ENCODE assay signal across 10 cellular contexts in the genomic region with DNA sequence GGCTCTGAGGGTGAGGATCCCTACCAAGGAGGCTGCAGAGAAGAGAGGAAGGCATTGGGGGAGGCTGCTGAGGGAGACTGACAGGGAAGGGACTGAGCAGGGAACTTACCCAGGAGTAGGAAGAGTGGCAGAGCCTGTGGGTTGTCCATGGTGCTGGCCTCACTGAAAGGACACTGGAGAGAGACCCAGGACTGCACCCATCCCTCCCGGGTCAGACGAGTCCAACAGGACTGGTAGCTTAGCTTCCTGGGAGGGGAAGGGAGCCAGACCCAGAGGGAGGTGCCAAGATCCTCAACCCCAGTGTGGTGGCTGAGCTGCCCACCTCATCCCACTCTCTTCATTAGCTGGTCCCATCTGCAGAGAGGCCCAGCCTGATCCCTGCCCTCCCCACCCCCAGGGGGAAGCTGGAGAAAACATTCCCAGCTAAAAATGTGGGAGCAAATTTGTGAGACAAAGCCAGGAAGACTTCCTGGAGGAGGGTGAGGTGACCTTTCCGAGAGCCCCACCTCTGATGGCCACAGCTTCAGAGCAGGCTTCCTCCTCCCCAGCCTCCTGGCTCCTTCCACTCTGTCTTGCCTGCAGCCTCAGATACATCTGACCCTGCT. TPM values are rescaled to one million over a fixed set of nuclear protein-coding genes. Genes with fewer than 3 reads are reported as not detected.
DNase-seq lines count a peak whose midpoint lies in the region; ATAC-seq and TF ChIP-seq lines count a peak whose summit lies in the region.
"Had no signal": no experiment of that assay in that cellular context is flagged by ENCODE, and none has a peak within 500 bp of the region (broad histone marks: within the 10 kb centered on the region; RNA-seq: fewer than 3 reads in every experiment).

TSS of gene VSIG10L (minus strand) at position 164 of the 605 bp plus-strand sequence. CDS start at position 149, 15 bp downstream.

- TF ChIP-seq POLR2A in gastrocnemius medialis (IDR thresholded peaks at IDR 0.05) = no peak

- in situ Hi-C loops in gastrocnemius medialis (cut with MboI; ENCODE audit: low sequenced_read_pairs in 4 of 4) = no loop called here

- no peak within 1 kb of the TSS for H3K27ac ChIP-seq in CD4-positive, alpha-beta memory T cell (ENCODE audit: low read depth, low read length)
- H3K27ac ChIP-seq in gastrocnemius medialis = no peak within 1 kb of the TSS

- H3K27ac Mint-ChIP-seq in CD4-positive, alpha-beta memory T cell = peak within 1 kb of the TSS; percentile 23 to 89 (median 76)
- H3K27ac Mint-ChIP-seq in IgD-negative memory B cell (peak within 1 kb of the TSS; percentile 71 to 99 (median 77)), nephron progenitor cell (peak within 1 kb of the TSS; percentile 61)
- peak within 1 kb of the TSS; percentile 88 for H3K27ac Mint-ChIP-seq in dendritic cell treated with granulocyte-macrophage colony-stimulating factor and Interleukin-4, amounts not matched to agents 40 ng/mL and 50 ng/mL, for 4 days

- intact Hi-C loops in CD4-positive, alpha-beta memory T cell (cut with micrococcal nuclease) = no loop called here
- intact Hi-C loops in dendritic cell treated with granulocyte-macrophage colony-stimulating factor and Interleukin-4, amounts not matched to agents 40 ng/mL and 50 ng/mL, for 4 days (cut with micrococcal nuclease) = no loop called here
- intact Hi-C loops in gastrocnemius medialis (cut with DNase I; ENCODE audit: low total_unique reads) = no loop called here

- H3K4me3 Mint-ChIP-seq in CD4-positive, alpha-beta memory T cell = peak within 1 kb of the TSS in 7 of 8 donors; percentile 67 to 84 (median 75)
- H3K4me3 Mint-ChIP-seq in IgD-negative memory B cell = peak within 1 kb of the TSS; percentile 63 to 87 (median 87)
- no peak within 1 kb of the TSS for H3K4me3 Mint-ChIP-seq in dendritic cell treated with granulocyte-macrophage colony-stimulating factor and Interleukin-4, amounts not matched to agents 40 ng/mL and 50 ng/mL, for 4 days
- peak within 1 kb of the TSS; percentile 82 for H3K4me3 Mint-ChIP-seq in nephron progenitor cell

- H3K4me3 ChIP-seq in CD4-positive, alpha-beta memory T cell (ENCODE audit: low read length in 2 of 2) = no peak within 1 kb of the TSS
- H3K4me3 ChIP-seq in gastrocnemius medialis = no peak within 1 kb of the TSS

- H3K27me3 Mint-ChIP-seq in CD4-positive, alpha-beta memory T cell = no peaks in the 10 kb centered on the region
- H3K27me3 Mint-ChIP-seq in IgD-negative memory B cell (no peaks in the 10 kb centered on the region), nephron progenitor cell (ENCODE audit: low read depth, poor library complexity) (peaks cover 28% of the 10 kb centered on the region)
- peaks cover 23% of the 10 kb centered on the region for H3K27me3 Mint-ChIP-seq in dendritic cell treated with granulocyte-macrophage colony-stimulating factor and Interleukin-4, amounts not matched to agents 40 ng/mL and 50 ng/mL, for 4 days

- no peak for DNase-seq in CD4-positive, alpha-beta memory T cell
- DNase-seq in nephron progenitor cell (no peak), gastrocnemius medialis (no peak), DMS114 treated with DMSO at 0.1 percent for 48 hours (lab: John Stamatoyannopoulos, UW; ENCODE audit: unreplicated experiment) (no peak), middle frontal gyrus (ENCODE audit: extremely low spot score, low spot score) (no peak)
- DNase-seq: NCI-H2171 treated with DMSO at 0.1 percent for 48 hours, SK-N-SH had no signal

- CTCF ChIA-PET in CD4-positive, alpha-beta memory T cell (lab: Charles Lee; ENCODE audit: partially characterized antibody) = interaction anchor here (1.2 to 1.4 kb wide), 2 partner anchors 57 to 80 kb away, joined by 3 to 4 read pairs; no protein-coding TSS in a partner anchor

- H3K4me1 Mint-ChIP-seq in CD4-positive, alpha-beta memory T cell = peaks cover 12 to 27% (median 19%) of the 10 kb centered on the region in 4 donors
- peaks cover 33 to 43% (median 33%) of the 10 kb centered on the region in 3 donors for H3K4me1 Mint-ChIP-seq in IgD-negative memory B cell
- H3K4me1 Mint-ChIP-seq in dendritic cell treated with granulocyte-macrophage colony-stimulating factor and Interleukin-4, amounts not matched to agents 40 ng/mL and 50 ng/mL, for 4 days (ENCODE audit: low read depth) = peaks cover 29% of the 10 kb centered on the region
- H3K4me1 Mint-ChIP-seq in nephron progenitor cell = peaks cover 41% of the 10 kb centered on the region

- H3K36me3 ChIP-seq in CD4-positive, alpha-beta memory T cell (ENCODE audit: insufficient read depth, low read length) = peaks cover 8% of the 10 kb centered on the region
- peaks cover 0 to 23% of the 10 kb centered on the region in 2 donors for H3K36me3 ChIP-seq in gastrocnemius medialis

- POLR2A ChIA-PET in CD4-positive, alpha-beta memory T cell (lab: Charles Lee; ENCODE audit: partially characterized antibody) = interaction anchor here (1.5 to 2.0 kb wide), 2 partner anchors 24 to 26 kb away, joined by 4 to 8 read pairs; partner anchors contain the start of gene ETFB

- H3K9me3 ChIP-seq in CD4-positive, alpha-beta memory T cell (ENCODE audit: control insufficient read depth in 1 of 2, low read length in 2 of 2) = no peaks in the 10 kb centered on the region
- no peaks in the 10 kb centered on the region for H3K9me3 ChIP-seq in gastrocnemius medialis
- H3K9me3 ChIP-seq: SK-N-SH had no signal

- H3K9me3 Mint-ChIP-seq in CD4-positive, alpha-beta memory T cell = no peaks in the 10 kb centered on the region
- H3K9me3 Mint-ChIP-seq in IgD-negative memory B cell (no peaks in the 10 kb centered on the region), nephron progenitor cell (no peaks in the 10 kb centered on the region)
- no peaks in the 10 kb centered on the region for H3K9me3 Mint-ChIP-seq in dendritic cell treated with granulocyte-macrophage colony-stimulating factor and Interleukin-4, amounts not matched to agents 40 ng/mL and 50 ng/mL, for 4 days

- no peaks in the 10 kb centered on the region for H3K27me3 ChIP-seq in CD4-positive, alpha-beta memory T cell (ENCODE audit: insufficient read depth, low read length)
- H3K27me3 ChIP-seq in gastrocnemius medialis = peaks cover 0 to 9% (median 0%) of the 10 kb centered on the region in 3 donors

- H3K4me1 ChIP-seq in CD4-positive, alpha-beta memory T cell (ENCODE audit: insufficient read depth, low read length) = peaks cover 15% of the 10 kb centered on the region
- H3K4me1 ChIP-seq in gastrocnemius medialis = peaks cover 4 to 17% of the 10 kb centered on the region in 2 donors

- TF ChIP-seq CTCF in nephron progenitor cell (IDR thresholded peaks at IDR 0.05) (no peak), gastrocnemius medialis (IDR thresholded peaks at IDR 0.05 in 4 of 5, conservative IDR thresholded peaks at IDR 0.05 in 1 of 5) (no peak)

- peaks cover 13 to 16% of the 10 kb centered on the region in 2 donors for H3K36me3 Mint-ChIP-seq in CD4-positive, alpha-beta memory T cell
- H3K36me3 Mint-ChIP-seq in IgD-negative memory B cell = no peaks in the 10 kb centered on the region
- peaks cover 20% of the 10 kb centered on the region for H3K36me3 Mint-ChIP-seq in dendritic cell treated with granulocyte-macrophage colony-stimulating factor and Interleukin-4, amounts not matched to agents 40 ng/mL and 50 ng/mL, for 4 days (ENCODE audit: low read depth)
- H3K36me3 Mint-ChIP-seq in nephron progenitor cell (ENCODE audit: low read depth) = peaks cover 9% of the 10 kb centered on the region

- ATAC-seq in gastrocnemius medialis = no peak
- no peak for ATAC-seq in HG03442 (IDR thresholded peaks at IDR 0.05; ENCODE audit: unreplicated experiment)

RNA-seq across cellular contexts. Expression of gene VSIG10L, which starts in this region (rescaled TPM):
- total RNA-seq in CD4-positive, alpha-beta memory T cell = under 1 TPM; 0.22 to 0.26 TPM
- polyA plus RNA-seq in CD4-positive, alpha-beta memory T cell = under 1 TPM in 1 of 2 donors, not detected in 1; 0.17 TPM
- polyA plus RNA-seq in IgD-negative memory B cell = 1.5 TPM
- total RNA-seq in gastrocnemius medialis = under 1 TPM; 0.20 to 0.75 (median 0.34) TPM
